In the genomic region with DNA sequence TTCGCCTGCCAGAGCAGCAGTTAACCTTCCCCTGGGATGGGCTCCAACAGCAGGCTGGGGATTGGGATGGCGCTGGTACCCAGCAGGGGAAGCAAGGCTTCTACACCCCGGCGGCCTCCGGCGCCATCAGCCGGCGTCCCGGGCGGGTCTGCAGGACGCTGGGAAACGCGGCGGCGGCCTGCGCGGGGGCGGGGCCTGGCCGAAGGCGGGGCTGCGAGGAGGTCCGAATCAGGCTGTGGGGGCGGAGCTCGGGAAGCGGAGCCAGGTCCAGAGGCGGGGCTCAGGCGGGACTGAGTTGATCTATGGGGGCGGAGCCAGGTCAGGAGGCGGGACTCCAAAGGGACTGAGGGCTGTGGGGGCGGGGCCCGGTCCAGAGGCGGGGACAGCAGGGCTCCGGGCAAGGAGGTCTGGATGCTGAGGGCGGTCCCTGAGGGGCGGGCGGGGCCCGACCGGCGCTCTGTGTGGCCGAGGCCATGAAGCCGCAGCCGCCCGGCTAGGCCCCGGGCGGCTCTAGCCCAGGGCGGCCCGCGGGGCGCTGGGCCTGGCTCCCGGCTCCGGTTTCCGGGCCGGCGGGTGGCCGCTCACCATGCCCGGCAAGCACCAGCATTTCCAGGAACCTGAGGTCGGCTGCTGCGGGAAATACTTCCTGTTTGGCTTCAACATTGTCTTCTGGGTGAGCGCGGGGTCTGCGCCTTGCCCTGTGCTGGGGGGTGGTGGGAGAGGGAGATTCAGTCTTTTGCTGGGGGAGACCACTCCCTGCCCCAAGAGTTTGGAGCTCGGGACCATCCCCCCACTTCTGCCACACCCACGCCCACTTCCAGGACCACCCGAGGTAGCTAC, we compare ENCODE assay signal across 8 cellular contexts. TPM values are rescaled to one million over a fixed set of nuclear protein-coding genes. Genes with fewer than 3 reads are reported as not detected.
DNase-seq lines count a peak whose midpoint lies in the region; ATAC-seq and TF ChIP-seq lines count a peak whose summit lies in the region.

A gene with protein sequence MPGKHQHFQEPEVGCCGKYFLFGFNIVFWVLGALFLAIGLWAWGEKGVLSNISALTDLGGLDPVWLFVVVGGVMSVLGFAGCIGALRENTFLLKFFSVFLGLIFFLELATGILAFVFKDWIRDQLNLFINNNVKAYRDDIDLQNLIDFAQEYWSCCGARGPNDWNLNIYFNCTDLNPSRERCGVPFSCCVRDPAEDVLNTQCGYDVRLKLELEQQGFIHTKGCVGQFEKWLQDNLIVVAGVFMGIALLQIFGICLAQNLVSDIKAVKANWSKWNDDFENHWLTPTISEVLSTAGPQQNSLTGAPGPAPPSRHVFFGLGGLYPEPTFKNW (plus strand): TSS at position 455 of the 840 bp plus-strand sequence. CDS start 132 bp downstream, at position 587.

- no peaks in the 10 kb centered on the region for H3K27me3 ChIP-seq in OCI-LY3 (ENCODE audit: low read depth, low read length)

- peaks cover 14% of the 10 kb centered on the region for H3K27me3 Mint-ChIP-seq in endothelial cell (ENCODE audit: unreplicated experiment)

- peak within 1 kb of the TSS; percentile 82 for H3K9ac ChIP-seq in OCI-LY3 (ENCODE audit: low read length)

- H3K4me3 Mint-ChIP-seq in endothelial cell (ENCODE audit: unreplicated experiment) = peak within 1 kb of the TSS; percentile 94

- H3K36me3 Mint-ChIP-seq in endothelial cell (ENCODE audit: low read depth, unreplicated experiment) = no peaks in the 10 kb centered on the region

- H3K27ac ChIP-seq in OCI-LY3 (ENCODE audit: low read length) = no peak within 1 kb of the TSS

- H3K4me3 ChIP-seq in OCI-LY3 (ENCODE audit: low read length) = peak within 1 kb of the TSS; percentile 87

- H4K20me1 ChIP-seq in OCI-LY3 (ENCODE audit: insufficient read depth, low read length) = no peaks in the 10 kb centered on the region

- H3K9me3 ChIP-seq in OCI-LY3 (ENCODE audit: insufficient read depth, low read length) = no peaks in the 10 kb centered on the region

- H3K27ac Mint-ChIP-seq in endothelial cell (ENCODE audit: unreplicated experiment) = peak within 1 kb of the TSS; percentile 9

- 0 out of 2 replicates have a peak, but pooled peaks cover 5% of the 10 kb centered on the region for H3K79me2 ChIP-seq in OCI-LY3 (ENCODE audit: low read length)

- TF ChIP-seq CTCF in OCI-LY3 (IDR thresholded peaks at IDR 0.05; ENCODE audit: low read depth, low read length) (peak; percentile 50), endothelial cell (IDR thresholded peaks at IDR 0.05; ENCODE audit: unreplicated experiment) (no peak)

- H2AFZ ChIP-seq in OCI-LY3 (ENCODE audit: low read depth, low read length) = peak within 1 kb of the TSS; percentile 83

- peak; percentile 88 for ATAC-seq in GM21526 (IDR thresholded peaks at IDR 0.05; ENCODE audit: low FRiP score, unreplicated experiment)

- peaks cover 13% of the 10 kb centered on the region for H3K4me1 ChIP-seq in OCI-LY3 (ENCODE audit: low read length)

- peak; percentile 100 for DNase-seq in DMS 273 (lab: John Stamatoyannopoulos, UW; ENCODE audit: unreplicated experiment)
- peak; percentile 98 for DNase-seq in HuH-7.5 (ENCODE audit: low spot score)
- peak; percentile 99 for DNase-seq in activated CD8-positive, alpha-beta memory T cell treated with anti-CD3 and anti-CD28 coated beads, Interleukin-2, amount 50 U/mL, for 48 hours
- peak; percentile 100 for DNase-seq in endothelial cell (ENCODE audit: low spot score)
- DNase-seq in midbrain (lab: John Stamatoyannopoulos, UW) = peak; percentile 100
- peak; percentile 96 to 98 for DNase-seq in stimulated activated CD8-positive, alpha-beta memory T cell treated with anti-CD3 and anti-CD28 coated beads, Interleukin-2, amount 100 ng/mL, for 1 hour (ENCODE audit: low read depth in 2 of 2)

- H3K4me1 Mint-ChIP-seq in endothelial cell (ENCODE audit: unreplicated experiment) = peaks cover 6% of the 10 kb centered on the region

- peak within 1 kb of the TSS; percentile 98 for H3K4me2 ChIP-seq in OCI-LY3 (ENCODE audit: low read length)

- no peaks in the 10 kb centered on the region for H3K9me3 Mint-ChIP-seq in endothelial cell (ENCODE audit: unreplicated experiment)

- no peaks in the 10 kb centered on the region for H3K36me3 ChIP-seq in OCI-LY3 (replicated peaks; ENCODE audit: low read depth, low read length)

RNA-seq across cellular contexts. Expression of the gene that starts here (rescaled TPM):
- total RNA-seq in endothelial cell (ENCODE audit: unreplicated experiment) = 57.5 TPM
